2 cellular contexts compared by ENCODE assay signal in the genomic region with DNA sequence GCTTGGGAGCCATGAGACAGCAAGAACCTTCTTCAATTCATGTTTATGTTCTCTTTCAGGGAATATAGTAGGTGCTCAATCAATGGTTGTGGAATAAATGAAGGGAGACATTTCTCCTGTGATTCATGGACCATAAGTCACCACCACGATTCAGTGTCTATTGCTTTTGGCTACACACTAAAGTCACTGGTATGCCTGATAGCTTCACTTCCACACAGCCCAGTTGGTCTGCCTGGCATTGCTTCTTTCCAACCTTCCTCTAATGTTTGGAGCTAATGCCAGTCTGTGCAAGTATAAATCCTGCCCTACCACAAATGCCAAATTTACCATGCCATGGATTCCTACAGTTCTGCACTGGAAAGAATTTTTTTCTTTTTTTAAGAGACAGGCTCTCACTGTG.
TF ChIP-seq lines count a peak whose summit lies in the region.

No MANE protein-coding gene starts in this region.

TF ChIP-seq in IMR-90, 13 proteins besides CTCF, POLR2A, EP300 and RAD21:
- no peak for TF ChIP-seq CHD1 (IDR thresholded peaks at IDR 0.05; ENCODE audit: low read depth, low read length)
- TF ChIP-seq CEBPB (IDR thresholded peaks at IDR 0.05; ENCODE audit: low read depth, low read length) = no peak
- TF ChIP-seq, protein P1, sequence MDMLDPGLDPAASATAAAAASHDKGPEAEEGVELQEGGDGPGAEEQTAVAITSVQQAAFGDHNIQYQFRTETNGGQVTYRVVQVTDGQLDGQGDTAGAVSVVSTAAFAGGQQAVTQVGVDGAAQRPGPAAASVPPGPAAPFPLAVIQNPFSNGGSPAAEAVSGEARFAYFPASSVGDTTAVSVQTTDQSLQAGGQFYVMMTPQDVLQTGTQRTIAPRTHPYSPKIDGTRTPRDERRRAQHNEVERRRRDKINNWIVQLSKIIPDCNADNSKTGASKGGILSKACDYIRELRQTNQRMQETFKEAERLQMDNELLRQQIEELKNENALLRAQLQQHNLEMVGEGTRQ (IDR thresholded peaks at IDR 0.05; ENCODE audit: low read depth, low read length) = no peak
- no peak for TF ChIP-seq MXI1 (IDR thresholded peaks at IDR 0.05; ENCODE audit: borderline replicate concordance, low read depth, low read length)
- no peak for TF ChIP-seq RFX5 (IDR thresholded peaks at IDR 0.05; ENCODE audit: low read depth, low read length)
- TF ChIP-seq BHLHE40 (IDR thresholded peaks at IDR 0.05; ENCODE audit: low read depth, low read length) = no peak
- TF ChIP-seq, protein P2, sequence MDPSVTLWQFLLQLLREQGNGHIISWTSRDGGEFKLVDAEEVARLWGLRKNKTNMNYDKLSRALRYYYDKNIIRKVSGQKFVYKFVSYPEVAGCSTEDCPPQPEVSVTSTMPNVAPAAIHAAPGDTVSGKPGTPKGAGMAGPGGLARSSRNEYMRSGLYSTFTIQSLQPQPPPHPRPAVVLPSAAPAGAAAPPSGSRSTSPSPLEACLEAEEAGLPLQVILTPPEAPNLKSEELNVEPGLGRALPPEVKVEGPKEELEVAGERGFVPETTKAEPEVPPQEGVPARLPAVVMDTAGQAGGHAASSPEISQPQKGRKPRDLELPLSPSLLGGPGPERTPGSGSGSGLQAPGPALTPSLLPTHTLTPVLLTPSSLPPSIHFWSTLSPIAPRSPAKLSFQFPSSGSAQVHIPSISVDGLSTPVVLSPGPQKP (IDR thresholded peaks at IDR 0.05; ENCODE audit: borderline replicate concordance, low read depth, low read length) = no peak
- TF ChIP-seq MAZ (IDR thresholded peaks at IDR 0.05; ENCODE audit: borderline replicate concordance, low read depth, low read length) = no peak
- no peak for TF ChIP-seq RCOR1 (IDR thresholded peaks at IDR 0.05; ENCODE audit: insufficient replicate concordance, low read length)
- no peak for TF ChIP-seq MAFK (IDR thresholded peaks at IDR 0.05; ENCODE audit: low read depth, low read length)
- no peak for TF ChIP-seq SMC3 (IDR thresholded peaks at IDR 0.05; ENCODE audit: low read depth, low read length)
- TF ChIP-seq FOS (IDR thresholded peaks at IDR 0.05; ENCODE audit: low read depth, low read length) = no peak
- TF ChIP-seq NFE2L2 (IDR thresholded peaks at IDR 0.05; ENCODE audit: low read depth, low read length) = no peak

TF ChIP-seq in H1, 55 proteins besides CTCF, POLR2A, EP300 and RAD21:
- no peak for TF ChIP-seq MAFK (IDR thresholded peaks at IDR 0.05; ENCODE audit: low read depth, low read length)
- no peak for TF ChIP-seq CTBP2 (IDR thresholded peaks at IDR 0.05; ENCODE audit: borderline replicate concordance, insufficient read depth, insufficient read length, low read length)
- TF ChIP-seq, protein P3, sequence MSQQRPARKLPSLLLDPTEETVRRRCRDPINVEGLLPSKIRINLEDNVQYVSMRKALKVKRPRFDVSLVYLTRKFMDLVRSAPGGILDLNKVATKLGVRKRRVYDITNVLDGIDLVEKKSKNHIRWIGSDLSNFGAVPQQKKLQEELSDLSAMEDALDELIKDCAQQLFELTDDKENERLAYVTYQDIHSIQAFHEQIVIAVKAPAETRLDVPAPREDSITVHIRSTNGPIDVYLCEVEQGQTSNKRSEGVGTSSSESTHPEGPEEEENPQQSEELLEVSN (IDR thresholded peaks at IDR 0.05) = no peak
- no peak for TF ChIP-seq GTF2F1 (IDR thresholded peaks at IDR 0.05; ENCODE audit: borderline replicate concordance, low read depth, low read length)
- TF ChIP-seq EGR1 (IDR thresholded peaks at IDR 0.05; ENCODE audit: borderline replicate concordance, low read depth, low read length) = no peak
- TF ChIP-seq TEAD4 (IDR thresholded peaks at IDR 0.05; ENCODE audit: low read depth, low read length) = no peak
- TF ChIP-seq TCF12 (IDR thresholded peaks at IDR 0.05; ENCODE audit: low read depth, low read length) = no peak
- TF ChIP-seq KDM1A (IDR thresholded peaks at IDR 0.05; ENCODE audit: borderline replicate concordance, low read length) = no peak
- TF ChIP-seq, protein P1 (IDR thresholded peaks at IDR 0.05; ENCODE audit: low read length) = no peak
